ENCODE assay signal across 8 cellular contexts in the genomic region with DNA sequence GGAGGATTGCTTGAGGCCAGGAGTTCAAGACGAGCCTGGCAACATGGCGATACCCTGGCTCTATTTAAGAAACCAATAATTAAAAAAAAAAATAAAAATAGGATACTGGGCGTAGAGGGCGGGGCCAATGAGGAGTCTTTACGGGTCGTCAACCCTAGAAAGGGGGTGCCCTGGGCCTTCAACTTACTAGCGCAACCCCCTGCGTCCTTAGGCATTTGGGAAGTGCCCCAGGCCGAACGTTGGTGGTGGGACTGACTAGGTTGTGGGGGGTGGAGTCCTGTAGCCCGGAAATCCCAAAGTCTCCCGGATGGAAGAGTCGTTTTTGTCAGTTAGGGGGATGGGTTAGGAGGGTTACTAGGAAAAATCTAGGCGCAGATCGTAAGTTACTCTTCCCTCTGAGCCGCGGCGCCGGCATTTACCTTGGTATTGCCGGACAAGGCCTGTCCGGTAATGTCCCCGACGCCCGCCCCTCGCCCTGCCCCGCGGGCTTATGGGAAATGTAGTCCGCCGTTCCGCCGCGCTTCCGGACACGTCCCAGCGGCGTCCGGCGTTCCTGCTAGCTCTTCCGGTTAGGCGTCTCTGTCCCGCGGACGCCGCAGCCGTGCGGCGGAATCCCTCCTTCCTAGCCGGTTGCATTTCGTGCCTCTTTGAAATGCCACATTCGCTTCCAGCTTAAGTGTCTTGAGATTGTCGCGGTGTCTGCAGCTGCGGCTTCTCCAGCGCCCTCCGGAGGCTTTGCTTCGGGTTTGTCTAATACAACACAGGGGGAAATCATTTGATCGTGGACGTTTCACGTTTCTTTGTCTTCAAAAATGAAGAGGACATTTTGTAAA. TPM values are rescaled to one million over a fixed set of nuclear protein-coding genes. Genes with fewer than 3 reads are reported as not detected.
A peak's percentile ranks its signal among the peaks of the same experiment; 100 is the strongest.
DNase-seq lines count a peak whose midpoint lies in the region; ATAC-seq and TF ChIP-seq lines count a peak whose summit lies in the region.

No MANE protein-coding gene starts in this region.

- CTCF ChIA-PET in CD4-positive, alpha-beta T cell (lab: Charles Lee) = interaction anchor here (0.7 to 2.9 kb wide), 8 partner anchors 10 to 263 kb away, joined by 3 to 21 read pairs (median 4); a partner anchor contains a TSS

- H3K9me3 ChIP-seq in CD4-positive, alpha-beta T cell (ENCODE audit: control insufficient read depth, low read length) = no peaks in the 10 kb centered on the region

- H3K27me3 Mint-ChIP-seq in CD4-positive, alpha-beta T cell = no peaks in the 10 kb centered on the region

- peak overlapping the region; percentile 85 for H3K27ac ChIP-seq in CD4-positive, alpha-beta T cell (ENCODE audit: low read depth, low read length)

- no peaks in the 10 kb centered on the region for H3K9me3 Mint-ChIP-seq in CD4-positive, alpha-beta T cell

- peaks cover 31% of the 10 kb centered on the region for H3K36me3 Mint-ChIP-seq in CD4-positive, alpha-beta T cell (ENCODE audit: low read depth)

- POLR2A ChIA-PET in CD4-positive, alpha-beta T cell (lab: Charles Lee) = interaction anchor here (0.9 to 2.8 kb wide), 12 partner anchors 11 to 1291 kb away, joined by 3 to 123 read pairs (median 10); a partner anchor contains a TSS

- peak overlapping the region; percentile 88 for H3K4me3 Mint-ChIP-seq in CD4-positive, alpha-beta T cell

- peak overlapping the region; percentile 94 for H3K27ac Mint-ChIP-seq in CD4-positive, alpha-beta T cell

- 1% methylated on average over 44 to 49 of the region's 59 CpGs for WGBS in lower leg skin, 2 donors

- intact Hi-C loops in CD4-positive, alpha-beta T cell (cut with DNase I, micrococcal nuclease) = loop anchor here (1.0 to 10.0 kb wide), 9 partner anchors 17 to 1291 kb away; a partner anchor contains a TSS
- intact Hi-C loops in lower leg skin (cut with DNase I; ENCODE audit: low total_unique reads) = no loop called here

- peak in 1 of 2 donors; percentile 64 for TF ChIP-seq POLR2A in lower leg skin (IDR thresholded peaks at IDR 0.05)

- ATAC-seq in CD4-positive, alpha-beta T cell (ENCODE audit: poor library complexity) = peak; percentile 61
- peak; percentile 72 for ATAC-seq in GM19395 (IDR thresholded peaks at IDR 0.05; ENCODE audit: unreplicated experiment)
- peak; percentile 54 for ATAC-seq in HG03558 (IDR thresholded peaks at IDR 0.05; ENCODE audit: extremely low read depth, unreplicated experiment)

- H3K4me3 ChIP-seq in lower leg skin (ENCODE audit: low read depth, poor library complexity, severe bottlenecking) = peak overlapping the region; percentile 62

- TF ChIP-seq CTCF in CD4-positive, alpha-beta T cell (IDR thresholded peaks at IDR 0.05) = peak; percentile 49
- TF ChIP-seq CTCF in lower leg skin (IDR thresholded peaks at IDR 0.05) = no peak

- peak; percentile 70 to 87 (median 82) for DNase-seq in CD4-positive, alpha-beta T cell
- DNase-seq in NCI-H69 (lab: John Stamatoyannopoulos, UW) = peak; percentile 94
- DNase-seq in activated CD4-positive, alpha-beta T cell treated with anti-CD3 and anti-CD28 coated beads, Interleukin-2, amount 50 U/mL, for 4 hours = peak; percentile 74 to 78
- DNase-seq in dermis microvascular lymphatic vessel endothelial cell (ENCODE audit: low read depth in 2 of 2) = peak; percentile 91 to 97
- DNase-seq in lower leg skin (ENCODE audit: low spot score in 2 of 2) = peak; percentile 87 to 98
- DNase-seq in stimulated activated CD4-positive, alpha-beta T cell treated with anti-CD3 and anti-CD28 coated beads, Interleukin-4, amount 100 ng/mL, for 4 hours = peak; percentile 83 to 86

- peaks cover 50% of the 10 kb centered on the region for H3K4me1 Mint-ChIP-seq in CD4-positive, alpha-beta T cell (ENCODE audit: low read depth)

- H3K27me3 ChIP-seq in CD4-positive, alpha-beta T cell (ENCODE audit: control insufficient read depth, insufficient read depth, low read length) = no peaks in the 10 kb centered on the region

RNA-seq across cellular contexts. Expression of a gene that starts 1.3 kb away (rescaled TPM):
- 10 to 100 TPM; 21.3 to 22.5 TPM for total RNA-seq in CD4-positive, alpha-beta T cell
- total RNA-seq in dermis microvascular lymphatic vessel endothelial cell (14.6 and 19.1 TPM in 2 replicates), lower leg skin (10 to 100 TPM; 22.3 to 36.8 (median 33.5) TPM)

Comparison
In these comparisons a context has a peak if more than half of its experiments do, and no peak if none do; other contexts are left out.
1. Peak in every context shown above with its lines: DNase-seq, ATAC-seq, H3K4me3 ChIP-seq and H3K27ac ChIP-seq.